Comparison of ENCODE assay signal across 29 cellular contexts in genomic region chr11:77647906-77648305, GRCh38.
"Had no signal": no experiment of that assay in that cellular context is flagged by ENCODE, and none has a peak within 500 bp of the region (broad histone marks: within the 10 kb centered on the region; RNA-seq: fewer than 3 reads in every experiment).

No MANE protein-coding gene starts in this region.

- H3K4me3 ChIP-seq: adrenal gland, ascending aorta, coronary artery, dorsolateral prefrontal cortex, heart left ventricle, neural progenitor cell, spleen, suprapubic skin, tibial nerve had no signal

- H3K27me3 ChIP-seq: adrenal gland, ascending aorta, brain microvascular endothelial cell, dorsolateral prefrontal cortex, neural progenitor cell, spleen, suprapubic skin, tibial nerve had no signal

- H3K4me2 ChIP-seq: neural progenitor cell had no signal

- H3K9ac ChIP-seq: neural progenitor cell had no signal

- H3K9me3 ChIP-seq: adrenal gland, ascending aorta, heart left ventricle, spleen, suprapubic skin, tibial nerve had no signal

- H3K27ac ChIP-seq: adrenal gland, ascending aorta, brain microvascular endothelial cell, coronary artery, dorsolateral prefrontal cortex, heart left ventricle, neural progenitor cell, spleen, suprapubic skin, tibial nerve, VCaP had no signal

- H2AFZ ChIP-seq: neural progenitor cell had no signal

- H3K36me3 ChIP-seq: adrenal gland, ascending aorta, brain microvascular endothelial cell, heart left ventricle, neural progenitor cell, spleen, suprapubic skin, tibial nerve had no signal

- ATAC-seq: heart left ventricle, left colon, natural killer cell, right cardiac atrium had no signal

- FAIRE-seq: kidney, TTC549 had no signal

- DNase-seq: activated CD4-positive, alpha-beta T cell treated with anti-CD3 and anti-CD28 coated beads for 48 hours; activated CD4-positive, alpha-beta T cell treated with anti-CD3 and anti-CD28 coated beads, Interleukin-2, amount 50 U/mL, for 48 hours; activated CD8-positive, alpha-beta memory T cell treated with anti-CD3 and anti-CD28 coated beads for 24 hours; activated effector memory CD4-positive, alpha-beta T cell treated with Interleukin-2 at 50 U/mL for 16 hours; activated naive CD4-positive, alpha-beta T cell treated with anti-CD3 and anti-CD28 coated beads for 36 hours; activated naive CD8-positive, alpha-beta T cell treated with anti-CD3 and anti-CD28 coated beads for 36 hours; adrenal gland; brain microvascular endothelial cell; dorsolateral prefrontal cortex; effector memory CD4-positive, alpha-beta T cell; heart left ventricle; hypothalamus; immature natural killer cell; kidney; left colon; midbrain; natural killer cell; occipital lobe; right cardiac atrium; spleen; stimulated activated naive CD4-positive, alpha-beta T cell; T-helper 9 cell had no signal

- H3K4me1 ChIP-seq: adrenal gland, ascending aorta, heart left ventricle, neural progenitor cell, spleen, suprapubic skin, tibial nerve had no signal
